Comparison of ENCODE assay signal across 15 cellular contexts in genomic region chr5:58183078-58183885, GRCh38.
"Had no signal": no experiment of that assay in that cellular context is flagged by ENCODE, and none has a peak within 500 bp of the region (broad histone marks: within the 10 kb centered on the region; RNA-seq: fewer than 3 reads in every experiment).

No MANE protein-coding gene starts in this region.

- H3K36me3 ChIP-seq: breast epithelium, esophagus squamous epithelium, heart left ventricle had no signal

- H3K9me3 ChIP-seq: breast epithelium, esophagus squamous epithelium, heart left ventricle, psoas muscle had no signal

- H3K27ac ChIP-seq: esophagus squamous epithelium, psoas muscle had no signal

- H3K27me3 ChIP-seq: breast epithelium, dorsolateral prefrontal cortex, esophagus squamous epithelium, heart left ventricle had no signal

- DNase-seq: activated CD4-positive, alpha-beta T cell treated with anti-CD3 and anti-CD28 coated beads, Interleukin-2, amount 50 U/mL, for 4 hours; activated CD8-positive, alpha-beta memory T cell treated with anti-CD3 and anti-CD28 coated beads, Interleukin-2, amount 10 ng/mL, durations not matched to agents 7 days and 5 days; activated gamma-delta T cell; activated T-cell treated with anti-CD3 and anti-CD28 coated beads, Interleukin-2, amount 50 U/mL, for 24 hours; dorsolateral prefrontal cortex; esophagus squamous epithelium; foreskin fibroblast; heart left ventricle; kidney; naive thymus-derived CD8-positive, alpha-beta T cell; psoas muscle; stimulated activated CD4-positive, alpha-beta T cell treated with anti-CD3 and anti-CD28 coated beads, Interleukin-2, amount 100 ng/mL, for 48 hours; stimulated activated naive CD4-positive, alpha-beta T cell treated with Interleukin-2 at 50 U/mL for 16 hours had no signal

- H3K4me1 ChIP-seq: breast epithelium, psoas muscle had no signal

- ATAC-seq: activated CD4-positive, CD25-positive, alpha-beta regulatory T cell treated with anti-CD3 and anti-CD28 coated beads, Interleukin-2, amount 50 U/mL, for 24 hours; activated CD8-positive, alpha-beta memory T cell treated with anti-CD3 and anti-CD28 coated beads, Interleukin-2, amount 10 ng/mL, durations not matched to agents 7 days and 5 days; heart left ventricle; naive thymus-derived CD8-positive, alpha-beta T cell; psoas muscle had no signal

- H3K4me3 ChIP-seq: breast epithelium, dorsolateral prefrontal cortex, esophagus squamous epithelium, heart left ventricle, psoas muscle had no signal
